ENCODE assay signal across 28 cellular contexts in genomic region chr17:28959471-28959871, GRCh38. TPM values are rescaled to one million over a fixed set of nuclear protein-coding genes. Genes with fewer than 3 reads are reported as not detected.
A peak's percentile ranks its signal among the peaks of the same experiment; 100 is the strongest.
DNase-seq lines count a peak whose midpoint lies in the region; ATAC-seq lines count a peak whose summit lies in the region.
"Had no signal": no experiment of that assay in that cellular context is flagged by ENCODE, and none has a peak within 500 bp of the region (broad histone marks: within the 10 kb centered on the region; RNA-seq: fewer than 3 reads in every experiment).

No MANE protein-coding gene starts in this region.

- ATAC-seq in stimulated activated effector memory CD8-positive, alpha-beta T cell treated with anti-CD3 and anti-CD28 coated beads, Interleukin-12 subunit alpha, Interleukin-12 subunit beta, amount 100 ng/mL, for 72 hours, result no peak
- ATAC-seq: PC-3, Right ventricle myocardium inferior, SK-N-SH treated with all-trans-retinoic acid at 6 μM for 48 hours had no signal

- POLR2A ChIA-PET in CD8-positive, alpha-beta memory T cell (lab: Charles Lee), result no interaction called here

- H3K4me3 ChIP-seq in CD8-positive, alpha-beta memory T cell (ENCODE audit: low read length), result no peak overlapping the region
- H3K4me3 ChIP-seq: BLaER1 treated with 17β-estradiol and CSF1 and Interleukin-3, amounts not matched to agents 10 nM and 100 nM; SJCRH30 had no signal

- DNase-seq in 8988T (peak; percentile 17), HuH-7.5 (ENCODE audit: low spot score) (peak; percentile 2), mesenteric fat pad (ENCODE audit: low spot score) (peak; percentile 82), T-helper 1 cell (no peak), RKO (ENCODE audit: low spot score) (no peak)
- DNase-seq in stimulated activated effector memory CD8-positive, alpha-beta T cell treated with anti-CD3 and anti-CD28 coated beads, Interleukin-12 subunit alpha, Interleukin-12 subunit beta, amount 100 ng/mL, for 72 hours (ENCODE audit: low spot score in 2 of 2), result no peak
- no peak for DNase-seq in CD8-positive, alpha-beta memory T cell
- DNase-seq: CD4-positive, alpha-beta T cell; COR-L47; DMS53; H9; HFFc6; NCI-H1048; NCI-H1417; NCI-H1694; NCI-H2029 treated with DMSO at 0.1 percent for 48 hours; NCI-H446 treated with DMSO at 0.1 percent for 48 hours; NCI-H526; NCI-H82; NK-92 treated with Interleukin-12 subunit alpha and Interleukin-12 subunit beta, amount 100 ng/mL, for 24 hours; PC-3 had no signal

- CTCF ChIA-PET in CD8-positive, alpha-beta memory T cell (lab: Charles Lee), result interaction anchor here (1.0 to 1.4 kb wide), 2 partner anchors 152 to 157 kb away, joined by 3 to 5 read pairs; no protein-coding TSS in a partner anchor

- H3K36me3 ChIP-seq in CD8-positive, alpha-beta memory T cell (ENCODE audit: insufficient read depth, low read length), result no peaks in the 10 kb centered on the region
- H3K36me3 ChIP-seq: BLaER1 treated with 17β-estradiol and CSF1 and Interleukin-3, amounts not matched to agents 10 nM and 100 nM; SJCRH30 had no signal

- H3K9me3 ChIP-seq in CD8-positive, alpha-beta memory T cell (ENCODE audit: low read length), result no peaks in the 10 kb centered on the region
- H3K9me3 ChIP-seq: BLaER1 treated with 17β-estradiol and CSF1 and Interleukin-3, amounts not matched to agents 10 nM and 100 nM; SJCRH30 had no signal

- H3K36me3 Mint-ChIP-seq in stimulated activated effector memory CD8-positive, alpha-beta T cell treated with anti-CD3 and anti-CD28 coated beads, Interleukin-12 subunit alpha, Interleukin-12 subunit beta, amount 100 ng/mL, for 72 hours, result no peaks in the 10 kb centered on the region
- H3K36me3 Mint-ChIP-seq in CD8-positive, alpha-beta memory T cell, result peaks cover 0 to 2% (median 0%) of the 10 kb centered on the region in 3 donors

- no peaks in the 10 kb centered on the region for H3K4me1 Mint-ChIP-seq in stimulated activated effector memory CD8-positive, alpha-beta T cell treated with anti-CD3 and anti-CD28 coated beads, Interleukin-12 subunit alpha, Interleukin-12 subunit beta, amount 100 ng/mL, for 72 hours
- no peaks in the 10 kb centered on the region for H3K4me1 Mint-ChIP-seq in CD8-positive, alpha-beta memory T cell

- H3K27me3 Mint-ChIP-seq in CD8-positive, alpha-beta memory T cell, result peaks cover 4 to 20% of the 10 kb centered on the region in 2 donors

- H3K4me3 Mint-ChIP-seq in stimulated activated effector memory CD8-positive, alpha-beta T cell treated with anti-CD3 and anti-CD28 coated beads, Interleukin-12 subunit alpha, Interleukin-12 subunit beta, amount 100 ng/mL, for 72 hours, result no peak overlapping the region
- no peak overlapping the region for H3K4me3 Mint-ChIP-seq in CD8-positive, alpha-beta memory T cell
- H3K4me3 Mint-ChIP-seq: CD4-positive, alpha-beta T cell; H9; HFFc6 had no signal

- H3K27ac ChIP-seq in CD8-positive, alpha-beta memory T cell (ENCODE audit: low read depth, low read length), result no peak overlapping the region
- H3K27ac ChIP-seq: BLaER1 treated with 17β-estradiol and CSF1 and Interleukin-3, amounts not matched to agents 10 nM and 100 nM; SJCRH30 had no signal

- no peaks in the 10 kb centered on the region for H3K4me1 ChIP-seq in CD8-positive, alpha-beta memory T cell (ENCODE audit: insufficient read depth, low read length)
- H3K4me1 ChIP-seq: BLaER1 treated with 17β-estradiol and CSF1 and Interleukin-3, amounts not matched to agents 10 nM and 100 nM had no signal

- H3K27ac Mint-ChIP-seq in stimulated activated effector memory CD8-positive, alpha-beta T cell treated with anti-CD3 and anti-CD28 coated beads, Interleukin-12 subunit alpha, Interleukin-12 subunit beta, amount 100 ng/mL, for 72 hours, result peak overlapping the region; percentile 43
- H3K27ac Mint-ChIP-seq in CD8-positive, alpha-beta memory T cell, result no peak overlapping the region
- H3K27ac Mint-ChIP-seq: CD4-positive, alpha-beta T cell; HFFc6 had no signal

- H3K9me3 Mint-ChIP-seq in stimulated activated effector memory CD8-positive, alpha-beta T cell treated with anti-CD3 and anti-CD28 coated beads, Interleukin-12 subunit alpha, Interleukin-12 subunit beta, amount 100 ng/mL, for 72 hours, result no peaks in the 10 kb centered on the region
- no peaks in the 10 kb centered on the region for H3K9me3 Mint-ChIP-seq in CD8-positive, alpha-beta memory T cell
- H3K9me3 Mint-ChIP-seq: CD4-positive, alpha-beta T cell; H9; HFFc6 had no signal

- H3K27me3 ChIP-seq in CD8-positive, alpha-beta memory T cell (ENCODE audit: insufficient read depth, low read length, poor library complexity, severe bottlenecking), result no peaks in the 10 kb centered on the region
- H3K27me3 ChIP-seq: BLaER1 treated with 17β-estradiol and CSF1 and Interleukin-3, amounts not matched to agents 10 nM and 100 nM; SJCRH30 had no signal

RNA-seq across cellular contexts. Expression of gene PHF12, which starts 8.2 kb away (rescaled TPM):
- total RNA-seq in mesenteric fat pad, result 29.3 TPM
- 10 to 100 TPM; 58.1 to 62.1 TPM for total RNA-seq in CD8-positive, alpha-beta memory T cell
- 11.6 TPM for polyA plus RNA-seq in CD8-positive, alpha-beta memory T cell

RNA-seq across cellular contexts. Expression of gene SEZ6, which starts 46.4 kb away (rescaled TPM):
- not detected for total RNA-seq in mesenteric fat pad
- total RNA-seq in CD8-positive, alpha-beta memory T cell, result not detected
- 1.6 TPM for polyA plus RNA-seq in CD8-positive, alpha-beta memory T cell
- total RNA-seq: Daoy, HFFc6, PC-3, Right ventricle myocardium inferior, RPMI7951 had no signal
- polyA plus RNA-seq: AG04450 had no signal

RNA-seq across cellular contexts. Expression of gene DHRS13, which starts 56.6 kb away (rescaled TPM):
- 5.5 TPM for total RNA-seq in mesenteric fat pad
- total RNA-seq in CD8-positive, alpha-beta memory T cell, result 10 to 100 TPM; 32.6 to 34.7 TPM
- 26.5 TPM for polyA plus RNA-seq in CD8-positive, alpha-beta memory T cell

Comparison
In these comparisons a context has a peak if more than half of its experiments do, and no peak if none do; other contexts are left out.
1. DNase-seq: peak in 8988T (single experiment), HuH-7.5 (single experiment) and mesenteric fat pad (single experiment); none in stimulated activated effector memory CD8-positive, alpha-beta T cell treated with anti-CD3 and anti-CD28 coated beads, Interleukin-12 subunit alpha, Interleukin-12 subunit beta, amount 100 ng/mL, for 72 hours (0 of 2), T-helper 1 cell (0 of 5), CD8-positive, alpha-beta memory T cell (0 of 5) and RKO (single experiment).